ENCODE assay signal across 17 cellular contexts in the genomic region with DNA sequence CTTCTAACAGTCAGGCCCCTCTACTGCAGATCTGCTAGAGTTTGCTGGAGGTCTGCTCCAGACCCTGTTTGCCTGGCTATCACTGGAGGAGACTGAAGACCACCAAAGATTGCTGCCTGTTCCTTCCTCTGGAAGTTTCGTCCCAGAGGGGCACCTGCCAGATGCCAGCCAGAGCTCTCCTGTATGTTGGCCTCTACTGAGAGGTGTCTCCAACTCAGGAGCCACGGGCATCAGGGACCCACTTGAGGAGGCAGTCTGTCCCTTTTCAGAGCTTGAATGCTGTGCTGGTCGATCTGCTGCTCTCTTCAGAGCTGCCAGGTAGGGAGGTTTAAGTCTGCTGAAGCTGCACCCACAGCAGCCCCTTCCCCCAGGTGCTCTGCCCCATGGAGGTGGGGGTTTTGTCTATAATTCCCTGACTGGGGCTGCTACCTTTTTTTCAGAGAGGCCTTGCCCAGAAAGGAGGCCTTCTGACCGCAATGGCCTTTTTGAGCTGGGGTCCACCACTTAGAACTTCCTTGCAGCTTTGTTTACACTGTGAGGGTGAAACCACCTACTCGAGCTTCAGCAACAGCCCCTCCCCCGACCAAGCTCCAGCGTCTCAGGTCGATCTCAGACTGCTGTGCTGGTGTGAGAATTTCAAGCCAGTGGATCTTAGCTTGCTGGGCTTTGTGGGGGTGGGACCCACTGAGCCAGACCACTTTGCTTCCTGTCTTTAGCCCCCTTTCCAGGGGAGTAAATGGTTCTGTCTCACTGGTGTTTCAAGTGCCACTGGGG.
A peak's percentile ranks its signal among the peaks of the same experiment; 100 is the strongest.
DNase-seq lines count a peak whose midpoint lies in the region; ATAC-seq, FAIRE-seq and TF ChIP-seq lines count a peak whose summit lies in the region.
"Had no signal": no experiment of that assay in that cellular context is flagged by ENCODE, and none has a peak within 500 bp of the region (broad histone marks: within the 10 kb centered on the region; RNA-seq: fewer than 3 reads in every experiment).

No MANE protein-coding gene starts in this region.

- peaks cover 3% of the 10 kb centered on the region; the same call in 1 of the 3 replicates for H3K4me1 Mint-ChIP-seq in GM23338
- H3K4me1 Mint-ChIP-seq in nephron progenitor cell, result peaks cover 6% of the 10 kb centered on the region
- H3K4me1 Mint-ChIP-seq: B cell had no signal

- H2BK20ac ChIP-seq in H1 (ENCODE audit: low read length), result 0 out of 2 replicates have a peak overlapping the region, but pooled peaks have one; percentile 48

- TF ChIP-seq POLR2A in H1 (IDR thresholded peaks at IDR 0.05; ENCODE audit: control extremely low read depth in 1 of 2, low read depth in 2 of 2, low read length in 2 of 2), result no peak
- TF ChIP-seq POLR2A in GM18505 (IDR thresholded peaks at IDR 0.05; ENCODE audit: borderline replicate concordance, extremely low read depth, insufficient read depth, insufficient read length), result no peak
- TF ChIP-seq POLR2A in vagina (IDR thresholded peaks at IDR 0.05), result no peak

- peak overlapping the region; percentile 65; the same call in 1 of the 2 replicates for H4K8ac ChIP-seq in H1 (ENCODE audit: extremely low read depth, insufficient read depth, low read length)

- no peak overlapping the region for H2BK12ac ChIP-seq in H1 (ENCODE audit: low read depth, low read length)

- no peak; the same call in 2 of the 3 replicates for ATAC-seq in GM23338
- no peak for ATAC-seq in GM18505 (IDR thresholded peaks at IDR 0.05; ENCODE audit: unreplicated experiment)
- ATAC-seq in left ventricle myocardium superior, result no peak
- ATAC-seq: CD8-positive, alpha-beta T cell had no signal

- H3K36me3 Mint-ChIP-seq in GM23338 (ENCODE audit: low read depth) (peaks cover 5% of the 10 kb centered on the region; the same call in 2 of the 3 replicates), nephron progenitor cell (ENCODE audit: low read depth) (no peaks in the 10 kb centered on the region)
- H3K36me3 Mint-ChIP-seq: CD8-positive, alpha-beta T cell had no signal

- FAIRE-seq in H1 (lab: Jason Lieb, UNC), result no peak
- FAIRE-seq: A204.1 had no signal

- H3K27ac ChIP-seq in GM23338 (ENCODE audit: low read depth) (no peak overlapping the region), H1 (ENCODE audit: low read depth, low read length) (no peak overlapping the region; the same call in 1 of the 2 replicates), vagina (no peak overlapping the region)
- H3K27ac ChIP-seq: C4-2B, GM23248 had no signal

- no peak overlapping the region for H2AK5ac ChIP-seq in H1 (ENCODE audit: low read depth, low read length)

- H3K9me3 Mint-ChIP-seq in GM23338 (peaks cover 15% of the 10 kb centered on the region; the same call in 2 of the 3 replicates), nephron progenitor cell (peaks cover 7% of the 10 kb centered on the region)
- H3K9me3 Mint-ChIP-seq: CD8-positive, alpha-beta T cell had no signal

- H3K79me2 ChIP-seq in GM23338 (replicated peaks; ENCODE audit: insufficient read depth) (no peaks in the 10 kb centered on the region), H1 (ENCODE audit: control insufficient read depth in 1 of 2, insufficient read depth in 2 of 2, low read length in 2 of 2) (no peaks in the 10 kb centered on the region)

- no peak overlapping the region for H3K18ac ChIP-seq in H1 (ENCODE audit: extremely low read depth, low read length)

- no peaks in the 10 kb centered on the region for H3K36me3 ChIP-seq in GM23338 (ENCODE audit: insufficient read depth)
- no peaks in the 10 kb centered on the region for H3K36me3 ChIP-seq in H1 (ENCODE audit: control insufficient read depth in 2 of 4, insufficient read depth in 4 of 4, low read length in 3 of 4)
- H3K36me3 ChIP-seq in vagina, result no peaks in the 10 kb centered on the region

- H3K27me3 Mint-ChIP-seq in GM23338 (ENCODE audit: insufficient read depth, low read depth, poor library complexity), result no peaks in the 10 kb centered on the region
- no peaks in the 10 kb centered on the region for H3K27me3 Mint-ChIP-seq in nephron progenitor cell (ENCODE audit: low read depth, poor library complexity)
- H3K27me3 Mint-ChIP-seq: B cell had no signal

- H3K4me2 ChIP-seq in GM23338 (no peak overlapping the region), H1 (ENCODE audit: insufficient read depth in 1 of 2, low read depth in 2 of 2, low read length in 2 of 2) (no peak overlapping the region)

- peak overlapping the region; percentile 60; the same call in 1 of the 2 replicates for H2BK5ac ChIP-seq in H1 (ENCODE audit: low read depth, low read length)

- no peak overlapping the region for H2BK15ac ChIP-seq in H1 (ENCODE audit: low read length)

- no peak for TF ChIP-seq RAD21 in H1 (IDR thresholded peaks at IDR 0.05 in 1 of 2, conservative IDR thresholded peaks at IDR 0.05 in 1 of 2; ENCODE audit: low read depth in 2 of 2, low read length in 2 of 2)

- H3K27me3 ChIP-seq in GM23338 (ENCODE audit: insufficient read depth) (no peaks in the 10 kb centered on the region), H1 (replicated peaks in 1 of 4; ENCODE audit: control insufficient read depth in 3 of 4, extremely low read depth in 1 of 4, insufficient read depth in 3 of 4, low read length in 3 of 4) (no peaks in the 10 kb centered on the region), vagina (no peaks in the 10 kb centered on the region)

- H4K5ac ChIP-seq in H1 (ENCODE audit: insufficient read length, low read depth, low read length), result no peak overlapping the region

- CTCF ChIA-PET in H1 (lab: Charles Lee; ENCODE audit: partially characterized antibody), result interaction anchor here (0.5 to 1.9 kb wide), 4 partner anchors 49 to 1235 kb away, joined by 3 to 5 read pairs (median 4); no protein-coding TSS in a partner anchor

- DNase-seq in GM23338 (ENCODE audit: low spot score) (peak; percentile 38), H1 (ENCODE audit: low read depth in 1 of 2, low spot score in 2 of 2) (no peak), nephron progenitor cell (peak; percentile 12), NCI-H2107 (lab: John Stamatoyannopoulos, UW) (no peak), left ventricle myocardium superior (no peak), vagina (ENCODE audit: extremely low spot score in 2 of 2) (no peak)
- DNase-seq: Caco-2; CD8-positive, alpha-beta T cell; DND-41; GF-D8; GM23248; HCEC 1CT; HFFc6 had no signal

- H4K20me1 ChIP-seq in GM23338 (replicated peaks; ENCODE audit: insufficient read depth), result no peaks in the 10 kb centered on the region
- H4K20me1 ChIP-seq in H1 (replicated peaks in 1 of 2; ENCODE audit: control insufficient read depth in 1 of 2, insufficient read depth in 2 of 2, low read length in 2 of 2), result no peaks in the 10 kb centered on the region

- intact Hi-C loops in left ventricle myocardium superior (cut with micrococcal nuclease), result no loop called here
- intact Hi-C loops in vagina (cut with DNase I), result no loop called here

- H4K91ac ChIP-seq in H1 (replicated peaks; ENCODE audit: insufficient read length, low read length), result no peak overlapping the region

- H3K4me1 ChIP-seq in GM23338 (ENCODE audit: insufficient read depth), result no peaks in the 10 kb centered on the region
- H3K4me1 ChIP-seq in H1 (replicated peaks in 1 of 4; ENCODE audit: control insufficient read depth in 3 of 4, insufficient read depth in 4 of 4, low read length in 3 of 4), result no peaks in the 10 kb centered on the region; a peak in 2 of 7 replicates
- no peaks in the 10 kb centered on the region for H3K4me1 ChIP-seq in vagina
- H3K4me1 ChIP-seq: Caco-2 had no signal

- H3F3A ChIP-seq in GM23338 (replicated peaks; ENCODE audit: low read depth), result no peaks in the 10 kb centered on the region

- no peaks in the 10 kb centered on the region; the same call in 1 of the 2 replicates for H3K9me2 ChIP-seq in GM23338 (ENCODE audit: insufficient read depth)

- no peak overlapping the region for H3K4me3 ChIP-seq in GM23338
- no peak overlapping the region for H3K4me3 ChIP-seq in H1 (ENCODE audit: extremely low read depth in 1 of 4, insufficient read depth in 2 of 4, low read depth in 3 of 4, low read length in 4 of 4)
- no peak overlapping the region for H3K4me3 ChIP-seq in vagina
- H3K4me3 ChIP-seq: GM23248 had no signal

- POLR2A ChIA-PET in H1 (lab: Charles Lee; ENCODE audit: partially characterized antibody), result no interaction called here

- WGBS in H1 (ENCODE audit: extremely low coverage in 1 of 2, insufficient coverage in 1 of 2, insufficient read length in 1 of 2, insufficient replicate concordance in 2 of 2, low coverage in 1 of 2, low lambda C conversion rate in 2 of 2, missing lambda C conversion rate in 1 of 2), 2 experiments, result 82% methylated on average over 8 of the region's 8 CpGs; no CpG with 5 or more reads in 1 of the 2 experiments

- no peak overlapping the region for H3K4me3 Mint-ChIP-seq in GM23338
- H3K4me3 Mint-ChIP-seq in nephron progenitor cell, result no peak overlapping the region
- H3K4me3 Mint-ChIP-seq: B cell; CD8-positive, alpha-beta T cell; HFFc6 had no signal

- H3K27ac Mint-ChIP-seq in GM23338 (no peak overlapping the region), nephron progenitor cell (no peak overlapping the region)
- H3K27ac Mint-ChIP-seq: B cell; CD8-positive, alpha-beta T cell; HFFc6 had no signal

- no peak overlapping the region for H3K56ac ChIP-seq in H1 (replicated peaks; ENCODE audit: insufficient read length, low read depth, low read length)

- H3K4ac ChIP-seq in H1 (replicated peaks; ENCODE audit: insufficient read length, low read depth, low read length), result no peak overlapping the region

- H3K23ac ChIP-seq in H1 (ENCODE audit: insufficient read length), result no peak overlapping the region

- H2AFZ ChIP-seq in GM23338 (peak overlapping the region; percentile 8; the same call in 1 of the 2 replicates), H1 (ENCODE audit: low read length) (peak overlapping the region; percentile 90)
- H2AFZ ChIP-seq: GM23248 had no signal

- no peak for TF ChIP-seq EP300 in H1 (IDR thresholded peaks at IDR 0.05; ENCODE audit: borderline replicate concordance in 1 of 2, low read depth in 2 of 2, low read length in 2 of 2)

- H3K9me3 ChIP-seq in H1 (ENCODE audit: insufficient read depth in 2 of 2, low read depth in 1 of 2, low read length in 1 of 2), result peaks cover 0 to 3% of the 10 kb centered on the region in 2 experiments; a peak in 1 of 4 replicates
- H3K9me3 ChIP-seq in vagina, result no peaks in the 10 kb centered on the region
- H3K9me3 ChIP-seq: Caco-2 had no signal

- H3K9ac ChIP-seq in H1 (replicated peaks in 1 of 4; ENCODE audit: extremely low read depth in 1 of 4, low read depth in 3 of 4, low read length in 3 of 4), result no peak overlapping the region
- H3K9ac ChIP-seq: GM23248 had no signal

- no peak overlapping the region for H2BK120ac ChIP-seq in H1 (replicated peaks; ENCODE audit: low read depth, low read length)

- H3K23me2 ChIP-seq in H1 (ENCODE audit: low read depth, low read length), result no peaks in the 10 kb centered on the region

- no peaks in the 10 kb centered on the region for H3K79me1 ChIP-seq in H1 (ENCODE audit: low read depth, low read length)

- H3K14ac ChIP-seq in H1 (ENCODE audit: insufficient read length), result no peak overlapping the region

- TF ChIP-seq CTCF in GM23338 (conservative IDR thresholded peaks at IDR 0.05; ENCODE audit: low read depth in 2 of 2) (no peak), H1 (IDR thresholded peaks at IDR 0.05; ENCODE audit: control extremely low read depth in 1 of 3, insufficient read depth in 1 of 3, low read depth in 1 of 3, low read length in 3 of 3) (no peak), nephron progenitor cell (IDR thresholded peaks at IDR 0.05) (no peak), vagina (IDR thresholded peaks at IDR 0.05) (no peak)

TF ChIP-seq in H1, 55 proteins besides CTCF, POLR2A, EP300 and RAD21 (continues in another document):
- TF ChIP-seq MAFK (IDR thresholded peaks at IDR 0.05; ENCODE audit: low read depth, low read length), result no peak

Comparison
In these comparisons a context has a peak if more than half of its experiments do, and no peak if none do; other contexts are left out.
1. DNase-seq: peak in GM23338 (single experiment) and nephron progenitor cell (single experiment); none in H1 (0 of 2), NCI-H2107 (single experiment), left ventricle myocardium superior (single experiment) and vagina (0 of 2).